ENCODE assay signal across 21 cellular contexts in genomic region chr15:50192926-50193595, GRCh38. TPM values are rescaled to one million over a fixed set of nuclear protein-coding genes. Genes with fewer than 3 reads are reported as not detected.
DNase-seq lines count a peak whose midpoint lies in the region; FAIRE-seq and TF ChIP-seq lines count a peak whose summit lies in the region.
"Had no signal": no experiment of that assay in that cellular context is flagged by ENCODE, and none has a peak within 500 bp of the region (broad histone marks: within the 10 kb centered on the region; RNA-seq: fewer than 3 reads in every experiment).

No MANE protein-coding gene starts in this region.

- H3K27ac ChIP-seq in kidney (ENCODE audit: low read depth in 2 of 2, low read length in 2 of 2): peak overlapping the region; percentile 15 to 29

- no peaks in the 10 kb centered on the region for H3K9me3 Mint-ChIP-seq in activated T-helper 2 cell treated with anti-CD3 and anti-CD28 coated beads, Interferon-gamma antibody, Interleukin-2, Interleukin-4, amounts not matched to agents 10 μg/mL and 5 μg/mL and 100 μg/mL, durations not matched to agents 14 hours and 24 hours and 36 hours

- no peaks in the 10 kb centered on the region for H3K36me3 ChIP-seq in kidney (ENCODE audit: control insufficient read depth in 1 of 2, insufficient read depth in 2 of 2, low read length in 2 of 2)
- H3K36me3 ChIP-seq: BE2C had no signal

- H3K27me3 Mint-ChIP-seq in activated T-helper 2 cell treated with anti-CD3 and anti-CD28 coated beads, Interferon-gamma antibody, Interleukin-2, Interleukin-4, amounts not matched to agents 10 μg/mL and 5 μg/mL and 100 μg/mL, durations not matched to agents 14 hours and 24 hours and 36 hours (ENCODE audit: low read depth): no peaks in the 10 kb centered on the region
- H3K27me3 Mint-ChIP-seq: CD4-positive, CD25-positive, alpha-beta regulatory T cell had no signal

- FAIRE-seq in kidney (lab: Jason Lieb, UNC): no peak
- FAIRE-seq: A204.1, G401.6, K562 had no signal

- no peaks in the 10 kb centered on the region for H3K9me3 ChIP-seq in kidney (ENCODE audit: control insufficient read depth in 1 of 2, low read length in 2 of 2)
- H3K9me3 ChIP-seq: BE2C had no signal

- peak overlapping the region; percentile 31 for H3K27ac Mint-ChIP-seq in activated T-helper 2 cell treated with anti-CD3 and anti-CD28 coated beads, Interferon-gamma antibody, Interleukin-2, Interleukin-4, amounts not matched to agents 10 μg/mL and 5 μg/mL and 100 μg/mL, durations not matched to agents 14 hours and 24 hours and 36 hours
- H3K27ac Mint-ChIP-seq: CD4-positive, CD25-positive, alpha-beta regulatory T cell had no signal

- H3K4me3 Mint-ChIP-seq in activated T-helper 2 cell treated with anti-CD3 and anti-CD28 coated beads, Interferon-gamma antibody, Interleukin-2, Interleukin-4, amounts not matched to agents 10 μg/mL and 5 μg/mL and 100 μg/mL, durations not matched to agents 14 hours and 24 hours and 36 hours (ENCODE audit: low read depth): no peak overlapping the region

- peaks cover 4 to 6% of the 10 kb centered on the region in 2 donors for H3K4me1 ChIP-seq in kidney (ENCODE audit: control insufficient read depth in 1 of 2, insufficient read depth in 1 of 2, low read depth in 1 of 2, low read length in 2 of 2)
- H3K4me1 ChIP-seq: BE2C had no signal

- no peak for TF ChIP-seq CTCF in kidney (IDR thresholded peaks at IDR 0.05; ENCODE audit: borderline replicate concordance, extremely low read depth, insufficient read depth)

- no peak overlapping the region for H3K4me3 ChIP-seq in kidney (ENCODE audit: low read length in 2 of 2)
- H3K4me3 ChIP-seq: K562 had no signal

- DNase-seq in NCI-H82 (lab: John Stamatoyannopoulos, UW) (peak; percentile 53), NCI-H82 treated with DMSO at 0.1 percent for 48 hours (lab: John Stamatoyannopoulos, UW; ENCODE audit: unreplicated experiment) (no peak), HPDE6-E6E7 (ENCODE audit: extremely low spot score) (peak; percentile 37), kidney (no peak), anterior cingulate cortex (lab: John Stamatoyannopoulos, UW) (no peak), globus pallidus (ENCODE audit: low spot score) (no peak)
- DNase-seq in activated T-helper 2 cell treated with anti-CD3 and anti-CD28 coated beads, Interferon-gamma antibody, Interleukin-2, Interleukin-4, amounts not matched to agents 10 μg/mL and 5 μg/mL and 100 μg/mL, durations not matched to agents 14 hours and 24 hours and 36 hours (ENCODE audit: low spot score): no peak
- no peak for DNase-seq in activated CD8-positive, alpha-beta memory T cell treated with anti-CD3 and anti-CD28 coated beads, Interleukin-2, amount 50 U/mL, for 4 hours
- DNase-seq: BE2C; CD4-positive, CD25-positive, alpha-beta regulatory T cell; COR-L47; DMS 273 treated with DMSO at 0.1 percent for 48 hours; HCEC 1CT; NCI-H1417; NCI-H187; NCI-H446 treated with DMSO at 0.1 percent for 48 hours; NCI-H748 treated with DMSO at 0.1 percent for 48 hours had no signal

- H3K4me1 Mint-ChIP-seq in activated T-helper 2 cell treated with anti-CD3 and anti-CD28 coated beads, Interferon-gamma antibody, Interleukin-2, Interleukin-4, amounts not matched to agents 10 μg/mL and 5 μg/mL and 100 μg/mL, durations not matched to agents 14 hours and 24 hours and 36 hours (ENCODE audit: low read depth): peaks cover 41% of the 10 kb centered on the region
- H3K4me1 Mint-ChIP-seq: CD4-positive, CD25-positive, alpha-beta regulatory T cell had no signal

- intact Hi-C loops in activated T-helper 2 cell treated with anti-CD3 and anti-CD28 coated beads, Interferon-gamma antibody, Interleukin-2, Interleukin-4, amounts not matched to agents 10 μg/mL and 5 μg/mL and 100 μg/mL, durations not matched to agents 14 hours and 24 hours and 36 hours (cut with micrococcal nuclease): no loop called here
- intact Hi-C loops in kidney (cut with DNase I): no loop called here

- H3K9ac ChIP-seq in kidney (ENCODE audit: low read length in 2 of 2): no peak overlapping the region

- peaks cover 74% of the 10 kb centered on the region for H3K36me3 Mint-ChIP-seq in activated T-helper 2 cell treated with anti-CD3 and anti-CD28 coated beads, Interferon-gamma antibody, Interleukin-2, Interleukin-4, amounts not matched to agents 10 μg/mL and 5 μg/mL and 100 μg/mL, durations not matched to agents 14 hours and 24 hours and 36 hours (ENCODE audit: low read depth)
- H3K36me3 Mint-ChIP-seq: CD4-positive, CD25-positive, alpha-beta regulatory T cell had no signal

RNA-seq across cellular contexts. Expression of gene SLC27A2, which starts 11.1 kb away (rescaled TPM):
- 99.5 TPM in 2 replicates for total RNA-seq in activated T-helper 2 cell treated with anti-CD3 and anti-CD28 coated beads, Interferon-gamma antibody, Interleukin-2, Interleukin-4, amounts not matched to agents 10 μg/mL and 5 μg/mL and 100 μg/mL, durations not matched to agents 14 hours and 24 hours and 36 hours
- total RNA-seq in kidney: 26.5 TPM
- 31.2 TPM for polyA plus RNA-seq in kidney (ENCODE audit: insufficient read depth, low read depth, low replicate concordance)
- total RNA-seq: RPMI7951 had no signal

Comparison
In these comparisons a context has a peak if more than half of its experiments do, and no peak if none do; other contexts are left out.
1. DNase-seq: peak in NCI-H82 (single experiment) and HPDE6-E6E7 (single experiment); none in NCI-H82 treated with DMSO at 0.1 percent for 48 hours (single experiment), activated T-helper 2 cell treated with anti-CD3 and anti-CD28 coated beads, Interferon-gamma antibody, Interleukin-2, Interleukin-4, amounts not matched to agents 10 μg/mL and 5 μg/mL and 100 μg/mL, durations not matched to agents 14 hours and 24 hours and 36 hours (single experiment), kidney (single experiment), activated CD8-positive, alpha-beta memory T cell treated with anti-CD3 and anti-CD28 coated beads, Interleukin-2, amount 50 U/mL, for 4 hours (single experiment), anterior cingulate cortex (0 of 58) and globus pallidus (single experiment).